ENCODE assay signal across 1 cellular context in the genomic region with DNA sequence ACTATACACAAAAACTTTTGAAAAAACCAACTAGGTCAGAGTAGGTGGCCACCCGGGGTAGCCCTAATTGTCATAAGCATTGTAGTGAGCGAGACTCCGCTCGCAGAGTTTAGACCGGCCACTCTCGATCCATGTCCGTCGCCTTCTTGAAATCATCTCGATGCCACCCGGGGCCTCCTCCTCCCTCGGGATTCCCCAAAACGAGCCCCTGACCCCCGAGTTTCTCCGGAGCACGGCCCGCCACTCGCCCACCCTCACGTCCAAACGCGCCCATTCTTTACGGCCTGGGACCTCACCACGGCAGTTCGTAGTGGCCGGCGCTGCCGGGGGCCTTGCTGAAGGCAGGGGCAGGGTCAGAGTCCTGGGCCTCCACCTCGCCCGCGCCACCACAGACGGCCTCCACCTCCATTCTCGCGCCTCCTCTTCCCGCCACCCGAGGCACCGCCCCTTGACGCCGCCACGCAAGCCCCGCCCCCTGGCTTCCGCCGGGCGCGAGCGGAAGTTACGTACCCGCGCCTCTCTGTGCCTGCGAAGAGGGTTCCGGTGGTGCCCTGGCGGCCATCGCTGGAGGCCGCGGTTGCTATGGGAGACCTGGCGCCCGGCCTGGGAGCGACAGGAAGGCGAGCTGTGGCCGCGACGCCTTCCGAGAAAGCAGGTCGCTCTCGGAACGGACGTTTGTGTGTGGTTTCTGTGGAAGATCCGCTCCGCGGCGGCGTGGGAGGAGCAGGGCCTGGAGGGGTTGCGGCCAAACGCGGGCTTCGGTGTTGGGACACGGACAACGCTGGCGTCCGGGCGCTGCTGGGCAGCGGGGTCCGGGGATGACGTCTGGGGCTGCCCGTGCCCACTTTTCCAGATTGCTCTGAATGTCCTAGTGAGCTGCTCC.
TF ChIP-seq lines count a peak whose summit lies in the region.

A gene (minus strand): TSS at position 425 of the 883 bp plus-strand sequence. CDS start 16 bp downstream, at position 409.

TF ChIP-seq in HepG2, 621 proteins besides CTCF, POLR2A, EP300 and RAD21 (continued from another document and continues in another):
- TF ChIP-seq, protein P1, sequence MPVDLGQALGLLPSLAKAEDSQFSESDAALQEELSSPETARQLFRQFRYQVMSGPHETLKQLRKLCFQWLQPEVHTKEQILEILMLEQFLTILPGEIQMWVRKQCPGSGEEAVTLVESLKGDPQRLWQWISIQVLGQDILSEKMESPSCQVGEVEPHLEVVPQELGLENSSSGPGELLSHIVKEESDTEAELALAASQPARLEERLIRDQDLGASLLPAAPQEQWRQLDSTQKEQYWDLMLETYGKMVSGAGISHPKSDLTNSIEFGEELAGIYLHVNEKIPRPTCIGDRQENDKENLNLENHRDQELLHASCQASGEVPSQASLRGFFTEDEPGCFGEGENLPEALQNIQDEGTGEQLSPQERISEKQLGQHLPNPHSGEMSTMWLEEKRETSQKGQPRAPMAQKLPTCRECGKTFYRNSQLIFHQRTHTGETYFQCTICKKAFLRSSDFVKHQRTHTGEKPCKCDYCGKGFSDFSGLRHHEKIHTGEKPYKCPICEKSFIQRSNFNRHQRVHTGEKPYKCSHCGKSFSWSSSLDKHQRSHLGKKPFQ (CRISPR knock-in tag; IDR thresholded peaks at IDR 0.05; ENCODE audit: insufficient replicate concordance): peak; percentile 91
- 0 out of 2 replicates have a peak, but pooled peaks have one; percentile 21 for TF ChIP-seq ZNF564 (CRISPR knock-in tag; IDR thresholded peaks at IDR 0.05)
- TF ChIP-seq, protein P2, sequence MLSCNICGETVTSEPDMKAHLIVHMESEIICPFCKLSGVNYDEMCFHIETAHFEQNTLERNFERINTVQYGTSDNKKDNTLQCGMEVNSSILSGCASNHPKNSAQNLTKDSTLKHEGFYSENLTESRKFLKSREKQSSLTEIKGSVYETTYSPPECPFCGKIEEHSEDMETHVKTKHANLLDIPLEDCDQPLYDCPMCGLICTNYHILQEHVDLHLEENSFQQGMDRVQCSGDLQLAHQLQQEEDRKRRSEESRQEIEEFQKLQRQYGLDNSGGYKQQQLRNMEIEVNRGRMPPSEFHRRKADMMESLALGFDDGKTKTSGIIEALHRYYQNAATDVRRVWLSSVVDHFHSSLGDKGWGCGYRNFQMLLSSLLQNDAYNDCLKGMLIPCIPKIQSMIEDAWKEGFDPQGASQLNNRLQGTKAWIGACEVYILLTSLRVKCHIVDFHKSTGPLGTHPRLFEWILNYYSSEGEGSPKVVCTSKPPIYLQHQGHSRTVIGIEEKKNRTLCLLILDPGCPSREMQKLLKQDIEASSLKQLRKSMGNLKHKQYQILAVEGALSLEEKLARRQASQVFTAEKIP (CRISPR knock-in tag; IDR thresholded peaks at IDR 0.05; ENCODE audit: borderline replicate concordance): no peak
- peak; percentile 80; the same call in 1 of the 2 replicates for TF ChIP-seq RXRA (CRISPR knock-in tag; IDR thresholded peaks at IDR 0.05)
- TF ChIP-seq, protein P3, sequence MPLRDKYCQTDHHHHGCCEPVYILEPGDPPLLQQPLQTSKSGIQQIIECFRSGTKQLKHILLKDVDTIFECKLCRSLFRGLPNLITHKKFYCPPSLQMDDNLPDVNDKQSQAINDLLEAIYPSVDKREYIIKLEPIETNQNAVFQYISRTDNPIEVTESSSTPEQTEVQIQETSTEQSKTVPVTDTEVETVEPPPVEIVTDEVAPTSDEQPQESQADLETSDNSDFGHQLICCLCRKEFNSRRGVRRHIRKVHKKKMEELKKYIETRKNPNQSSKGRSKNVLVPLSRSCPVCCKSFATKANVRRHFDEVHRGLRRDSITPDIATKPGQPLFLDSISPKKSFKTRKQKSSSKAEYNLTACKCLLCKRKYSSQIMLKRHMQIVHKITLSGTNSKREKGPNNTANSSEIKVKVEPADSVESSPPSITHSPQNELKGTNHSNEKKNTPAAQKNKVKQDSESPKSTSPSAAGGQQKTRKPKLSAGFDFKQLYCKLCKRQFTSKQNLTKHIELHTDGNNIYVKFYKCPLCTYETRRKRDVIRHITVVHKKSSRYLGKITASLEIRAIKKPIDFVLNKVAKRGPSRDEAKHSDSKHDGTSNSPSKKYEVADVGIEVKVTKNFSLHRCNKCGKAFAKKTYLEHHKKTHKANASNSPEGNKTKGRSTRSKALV (CRISPR knock-in tag; IDR thresholded peaks at IDR 0.05): no peak
- TF ChIP-seq, protein P4, sequence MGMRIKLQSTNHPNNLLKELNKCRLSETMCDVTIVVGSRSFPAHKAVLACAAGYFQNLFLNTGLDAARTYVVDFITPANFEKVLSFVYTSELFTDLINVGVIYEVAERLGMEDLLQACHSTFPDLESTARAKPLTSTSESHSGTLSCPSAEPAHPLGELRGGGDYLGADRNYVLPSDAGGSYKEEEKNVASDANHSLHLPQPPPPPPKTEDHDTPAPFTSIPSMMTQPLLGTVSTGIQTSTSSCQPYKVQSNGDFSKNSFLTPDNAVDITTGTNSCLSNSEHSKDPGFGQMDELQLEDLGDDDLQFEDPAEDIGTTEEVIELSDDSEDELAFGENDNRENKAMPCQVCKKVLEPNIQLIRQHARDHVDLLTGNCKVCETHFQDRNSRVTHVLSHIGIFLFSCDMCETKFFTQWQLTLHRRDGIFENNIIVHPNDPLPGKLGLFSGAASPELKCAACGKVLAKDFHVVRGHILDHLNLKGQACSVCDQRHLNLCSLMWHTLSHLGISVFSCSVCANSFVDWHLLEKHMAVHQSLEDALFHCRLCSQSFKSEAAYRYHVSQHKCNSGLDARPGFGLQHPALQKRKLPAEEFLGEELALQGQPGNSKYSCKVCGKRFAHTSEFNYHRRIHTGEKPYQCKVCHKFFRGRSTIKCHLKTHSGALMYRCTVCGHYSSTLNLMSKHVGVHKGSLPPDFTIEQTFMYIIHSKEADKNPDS (CRISPR knock-in tag; IDR thresholded peaks at IDR 0.05): peak; percentile 55; the same call in 1 of the 2 replicates
- 0 out of 2 replicates have a peak, but pooled peaks have one; percentile 62 for TF ChIP-seq ZNF138 (CRISPR knock-in tag; IDR thresholded peaks at IDR 0.05; ENCODE audit: low read depth)
- TF ChIP-seq AKAP8 (CRISPR knock-in tag; IDR thresholded peaks at IDR 0.05): peak; percentile 54; the same call in 1 of the 2 replicates
- TF ChIP-seq ISX (CRISPR knock-in tag; conservative IDR thresholded peaks at IDR 0.05): no peak
- peak; percentile 78; the same call in 1 of the 2 replicates for TF ChIP-seq MYC (CRISPR knock-in tag; IDR thresholded peaks at IDR 0.05; ENCODE audit: borderline replicate concordance)
- TF ChIP-seq, protein P5, sequence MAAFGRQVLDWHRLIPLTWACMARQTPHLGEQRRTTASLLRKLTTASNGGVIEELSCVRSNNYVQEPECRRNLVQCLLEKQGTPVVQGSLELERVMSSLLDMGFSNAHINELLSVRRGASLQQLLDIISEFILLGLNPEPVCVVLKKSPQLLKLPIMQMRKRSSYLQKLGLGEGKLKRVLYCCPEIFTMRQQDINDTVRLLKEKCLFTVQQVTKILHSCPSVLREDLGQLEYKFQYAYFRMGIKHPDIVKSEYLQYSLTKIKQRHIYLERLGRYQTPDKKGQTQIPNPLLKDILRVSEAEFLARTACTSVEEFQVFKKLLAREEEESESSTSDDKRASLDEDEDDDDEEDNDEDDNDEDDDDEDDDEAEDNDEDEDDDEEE (CRISPR knock-in tag; IDR thresholded peaks at IDR 0.05): peak; percentile 80; the same call in 1 of the 2 replicates
- TF ChIP-seq MTA1 (CRISPR knock-in tag; IDR thresholded peaks at IDR 0.05; ENCODE audit: borderline replicate concordance): peak; percentile 63; the same call in 1 of the 2 replicates
- 0 out of 2 replicates have a peak, but pooled peaks have one; percentile 66 for TF ChIP-seq ZNF224 (CRISPR knock-in tag; IDR thresholded peaks at IDR 0.05)
- TF ChIP-seq ZNF614 (CRISPR knock-in tag; IDR thresholded peaks at IDR 0.05; ENCODE audit: borderline replicate concordance): peak; percentile 84
- TF ChIP-seq, protein P6, sequence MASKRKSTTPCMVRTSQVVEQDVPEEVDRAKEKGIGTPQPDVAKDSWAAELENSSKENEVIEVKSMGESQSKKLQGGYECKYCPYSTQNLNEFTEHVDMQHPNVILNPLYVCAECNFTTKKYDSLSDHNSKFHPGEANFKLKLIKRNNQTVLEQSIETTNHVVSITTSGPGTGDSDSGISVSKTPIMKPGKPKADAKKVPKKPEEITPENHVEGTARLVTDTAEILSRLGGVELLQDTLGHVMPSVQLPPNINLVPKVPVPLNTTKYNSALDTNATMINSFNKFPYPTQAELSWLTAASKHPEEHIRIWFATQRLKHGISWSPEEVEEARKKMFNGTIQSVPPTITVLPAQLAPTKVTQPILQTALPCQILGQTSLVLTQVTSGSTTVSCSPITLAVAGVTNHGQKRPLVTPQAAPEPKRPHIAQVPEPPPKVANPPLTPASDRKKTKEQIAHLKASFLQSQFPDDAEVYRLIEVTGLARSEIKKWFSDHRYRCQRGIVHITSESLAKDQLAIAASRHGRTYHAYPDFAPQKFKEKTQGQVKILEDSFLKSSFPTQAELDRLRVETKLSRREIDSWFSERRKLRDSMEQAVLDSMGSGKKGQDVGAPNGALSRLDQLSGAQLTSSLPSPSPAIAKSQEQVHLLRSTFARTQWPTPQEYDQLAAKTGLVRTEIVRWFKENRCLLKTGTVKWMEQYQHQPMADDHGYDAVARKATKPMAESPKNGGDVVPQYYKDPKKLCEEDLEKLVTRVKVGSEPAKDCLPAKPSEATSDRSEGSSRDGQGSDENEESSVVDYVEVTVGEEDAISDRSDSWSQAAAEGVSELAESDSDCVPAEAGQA (IDR thresholded peaks at IDR 0.05; ENCODE audit: low read depth): peak; percentile 95
- TF ChIP-seq, protein P6 (CRISPR knock-in tag; IDR thresholded peaks at IDR 0.05; ENCODE audit: borderline replicate concordance): no peak
- peak; percentile 68; the same call in 1 of the 2 replicates for TF ChIP-seq HES4 (CRISPR knock-in tag; IDR thresholded peaks at IDR 0.05; ENCODE audit: borderline replicate concordance)
- peak; percentile 84; the same call in 1 of the 2 replicates for TF ChIP-seq NFKBIZ (CRISPR knock-in tag; IDR thresholded peaks at IDR 0.05)
- TF ChIP-seq ZNF335 (CRISPR knock-in tag; IDR thresholded peaks at IDR 0.05): peak; percentile 87
- TF ChIP-seq, protein P7, sequence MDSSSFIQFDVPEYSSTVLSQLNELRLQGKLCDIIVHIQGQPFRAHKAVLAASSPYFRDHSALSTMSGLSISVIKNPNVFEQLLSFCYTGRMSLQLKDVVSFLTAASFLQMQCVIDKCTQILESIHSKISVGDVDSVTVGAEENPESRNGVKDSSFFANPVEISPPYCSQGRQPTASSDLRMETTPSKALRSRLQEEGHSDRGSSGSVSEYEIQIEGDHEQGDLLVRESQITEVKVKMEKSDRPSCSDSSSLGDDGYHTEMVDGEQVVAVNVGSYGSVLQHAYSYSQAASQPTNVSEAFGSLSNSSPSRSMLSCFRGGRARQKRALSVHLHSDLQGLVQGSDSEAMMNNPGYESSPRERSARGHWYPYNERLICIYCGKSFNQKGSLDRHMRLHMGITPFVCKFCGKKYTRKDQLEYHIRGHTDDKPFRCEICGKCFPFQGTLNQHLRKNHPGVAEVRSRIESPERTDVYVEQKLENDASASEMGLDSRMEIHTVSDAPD (CRISPR knock-in tag; IDR thresholded peaks at IDR 0.05): peak; percentile 56; the same call in 1 of the 2 replicates
- TF ChIP-seq NFATC3 (CRISPR knock-in tag; IDR thresholded peaks at IDR 0.05): 0 out of 2 replicates have a peak, but pooled peaks have one; percentile 88
- peak; percentile 67; the same call in 1 of the 2 replicates for TF ChIP-seq HNRNPL (IDR thresholded peaks at IDR 0.05; ENCODE audit: low read depth, low read length)
- 0 out of 2 replicates have a peak, but pooled peaks have one; percentile 60 for TF ChIP-seq SMYD3 (CRISPR knock-in tag; IDR thresholded peaks at IDR 0.05)
- no peak for TF ChIP-seq ZNF557 (CRISPR knock-in tag; IDR thresholded peaks at IDR 0.05)
- TF ChIP-seq ZNF510 (CRISPR knock-in tag; IDR thresholded peaks at IDR 0.05; ENCODE audit: low read depth): peak; percentile 70; the same call in 1 of the 2 replicates
- peak; percentile 93; the same call in 1 of the 2 replicates for TF ChIP-seq SMAD1 (CRISPR knock-in tag; IDR thresholded peaks at IDR 0.05; ENCODE audit: borderline replicate concordance, low read depth)
- peak; percentile 96 for TF ChIP-seq ZNF567 (CRISPR knock-in tag; IDR thresholded peaks at IDR 0.05; ENCODE audit: borderline replicate concordance)
- peak; percentile 71; the same call in 1 of the 2 replicates for TF ChIP-seq ZNF709 (CRISPR knock-in tag; IDR thresholded peaks at IDR 0.05)
- TF ChIP-seq RELA (CRISPR knock-in tag; IDR thresholded peaks at IDR 0.05): peak; percentile 84; the same call in 1 of the 2 replicates
- peak; percentile 76 for TF ChIP-seq ZBTB7A (CRISPR knock-in tag; IDR thresholded peaks at IDR 0.05)
- TF ChIP-seq ZNF83 (CRISPR knock-in tag; IDR thresholded peaks at IDR 0.05; ENCODE audit: borderline replicate concordance): no peak
- TF ChIP-seq ZNF430 (CRISPR knock-in tag; IDR thresholded peaks at IDR 0.05): 0 out of 2 replicates have a peak, but pooled peaks have one; percentile 79
- TF ChIP-seq GPN1 (CRISPR knock-in tag; IDR thresholded peaks at IDR 0.05; ENCODE audit: borderline replicate concordance): no peak
- no peak for TF ChIP-seq PHB2 (IDR thresholded peaks at IDR 0.05; ENCODE audit: partially characterized antibody)
- TF ChIP-seq RBM22 (optimal IDR thresholded peaks at IDR 0.05; ENCODE audit: low read length): peak; percentile 98
- peak; percentile 96 for TF ChIP-seq ARNT2 (CRISPR knock-in tag; IDR thresholded peaks at IDR 0.05; ENCODE audit: low read depth)
- TF ChIP-seq SNAI1 (CRISPR knock-in tag; IDR thresholded peaks at IDR 0.05; ENCODE audit: borderline replicate concordance): no peak
- 0 out of 2 replicates have a peak, but pooled peaks have one; percentile 61 for TF ChIP-seq ZNF34 (CRISPR knock-in tag; IDR thresholded peaks at IDR 0.05; ENCODE audit: borderline replicate concordance)
